ENCODE assay signal across 8 cellular contexts in the genomic region with DNA sequence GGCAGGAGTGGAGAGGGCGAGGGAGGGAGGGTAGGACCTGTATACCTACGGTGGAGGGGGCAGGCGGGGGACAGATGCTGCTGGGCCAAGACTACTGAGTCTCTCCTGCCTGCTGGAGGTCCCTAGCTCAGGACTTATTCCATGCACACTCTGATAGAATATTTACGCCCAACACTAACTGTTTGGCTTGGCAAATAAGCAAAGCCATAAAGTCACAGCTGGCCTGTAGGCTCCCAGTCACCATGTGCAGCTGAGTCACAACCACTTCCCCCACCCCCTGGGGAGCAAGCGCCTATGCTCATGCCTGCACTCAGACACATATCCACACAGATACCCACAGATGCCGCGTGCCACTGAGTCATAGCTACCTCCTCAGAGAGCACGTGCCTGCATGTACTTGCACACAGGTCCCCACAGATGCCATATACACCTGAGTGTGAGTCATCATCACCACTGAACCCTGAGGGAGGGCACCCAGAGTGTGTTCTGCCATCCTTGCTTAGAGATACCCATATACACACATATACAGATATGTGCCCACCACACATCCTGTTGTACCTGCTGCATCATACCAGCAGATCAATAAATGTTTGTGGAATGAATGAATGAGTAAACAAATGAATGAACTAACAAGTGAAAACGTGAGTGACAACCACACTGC.
A peak's percentile ranks its signal among the peaks of the same experiment; 100 is the strongest.
DNase-seq lines count a peak whose midpoint lies in the region; ATAC-seq and TF ChIP-seq lines count a peak whose summit lies in the region.

No MANE protein-coding gene starts in this region.

- H2AK5ac ChIP-seq in mesendoderm (ENCODE audit: low read length): no peak overlapping the region

- peak; percentile 49 for ATAC-seq in HG02798 (IDR thresholded peaks at IDR 0.05; ENCODE audit: poor library complexity, unreplicated experiment)

- no peaks in the 10 kb centered on the region for H3K79me1 ChIP-seq in mesendoderm (ENCODE audit: low read length)

- DNase-seq in GM10266 (ENCODE audit: extremely low spot score) (peak; percentile 62), NCI-H460 (ENCODE audit: extremely low read depth, low read depth) (peak; percentile 60), dorsolateral prefrontal cortex (peak; percentile 16 to 93 (median 70)), mesendoderm (no peak), NCI-H1105 (lab: John Stamatoyannopoulos, UW) (no peak)
- DNase-seq in activated CD4-positive, alpha-beta T cell treated with anti-CD3 and anti-CD28 coated beads, Interleukin-2, amount 50 U/mL, for 48 hours: peak; percentile 93 to 95
- DNase-seq in stimulated activated CD8-positive, alpha-beta memory T cell treated with anti-CD3 and anti-CD28 coated beads, Interleukin-2, amount 100 ng/mL, for 1 hour (ENCODE audit: low read depth in 2 of 2): peak; percentile 71 to 80

- intact Hi-C loops in dorsolateral prefrontal cortex (cut with DNase I): loop anchor here (2.0 to 5.0 kb wide), 7 partner anchors 103 to 978 kb away; a partner anchor contains a TSS

- no peaks in the 10 kb centered on the region for H3K27me3 ChIP-seq in dorsolateral prefrontal cortex
- H3K27me3 ChIP-seq in mesendoderm (ENCODE audit: insufficient read depth, low read length, poor library complexity): no peaks in the 10 kb centered on the region

- H3K36me3 ChIP-seq in mesendoderm (ENCODE audit: control insufficient read depth, insufficient read depth, low read length): no peaks in the 10 kb centered on the region

- H3K4me2 ChIP-seq in mesendoderm (ENCODE audit: low read length): no peak overlapping the region

- H4K8ac ChIP-seq in mesendoderm (ENCODE audit: low read depth, low read length): no peak overlapping the region

- H3K27ac ChIP-seq in dorsolateral prefrontal cortex: peak overlapping the region in 56 of 59 donors; percentile 15 to 93 (median 80)
- no peak overlapping the region for H3K27ac ChIP-seq in mesendoderm (ENCODE audit: low read depth, low read length)

- H3K79me2 ChIP-seq in mesendoderm (ENCODE audit: control insufficient read depth, insufficient read depth, low read length): no peaks in the 10 kb centered on the region

- peak overlapping the region; percentile 74 for H3K4ac ChIP-seq in mesendoderm (ENCODE audit: low read depth, low read length)

- H2BK120ac ChIP-seq in mesendoderm (ENCODE audit: low read depth, low read length): no peak overlapping the region

- H2BK15ac ChIP-seq in mesendoderm (replicated peaks; ENCODE audit: low read depth): no peak overlapping the region

- peaks cover 4% of the 10 kb centered on the region for H3K4me1 ChIP-seq in mesendoderm (ENCODE audit: control insufficient read depth, low read depth, low read length)

- no peak overlapping the region for H3K23ac ChIP-seq in mesendoderm (ENCODE audit: low read length)

- H3K4me3 ChIP-seq in dorsolateral prefrontal cortex (peak overlapping the region in 40 of 59 donors; percentile 62 to 98 (median 84)), mesendoderm (ENCODE audit: low read length) (no peak overlapping the region)

- H3K56ac ChIP-seq in mesendoderm (ENCODE audit: low read length): peak overlapping the region; percentile 92

- peak overlapping the region; percentile 68 for H2BK5ac ChIP-seq in mesendoderm (ENCODE audit: low read length)

- TF ChIP-seq CTCF in GM10266 (IDR thresholded peaks at IDR 0.05; ENCODE audit: control insufficient read depth, insufficient read depth, low read depth, missing control alignments): no peak
- peak in 3 of 56 donors; percentile 8 to 13 (median 11) for TF ChIP-seq CTCF in dorsolateral prefrontal cortex (IDR thresholded peaks at IDR 0.05 in 54 of 56, conservative IDR thresholded peaks at IDR 0.05 in 2 of 56; ENCODE audit: low read depth in 1 of 56, partially characterized antibody in 56 of 56)

- no peak overlapping the region for H4K5ac ChIP-seq in mesendoderm (ENCODE audit: low read length)

- H3K9ac ChIP-seq in mesendoderm (ENCODE audit: low read length): peak overlapping the region; percentile 76

- peak overlapping the region; percentile 78 for H3K18ac ChIP-seq in mesendoderm (ENCODE audit: low read length)

- WGBS in mesendoderm (ENCODE audit: extremely low coverage, insufficient coverage, low lambda C conversion rate): no CpG with 5 or more reads among the region's 9 CpGs

Comparison
In these comparisons a context has a peak if more than half of its experiments do, and no peak if none do; other contexts are left out.
1. DNase-seq: peak in GM10266 (single experiment), NCI-H460 (single experiment), activated CD4-positive, alpha-beta T cell treated with anti-CD3 and anti-CD28 coated beads, Interleukin-2, amount 50 U/mL, for 48 hours (2 of 2), dorsolateral prefrontal cortex (10 of 10) and stimulated activated CD8-positive, alpha-beta memory T cell treated with anti-CD3 and anti-CD28 coated beads, Interleukin-2, amount 100 ng/mL, for 1 hour (2 of 2); none in mesendoderm (single experiment) and NCI-H1105 (single experiment).